In genomic region chr11:23314162-23314561, GRCh38 we compare ENCODE assay signal across 24 cellular contexts.
"Had no signal": no experiment of that assay in that cellular context is flagged by ENCODE, and none has a peak within 500 bp of the region (broad histone marks: within the 10 kb centered on the region; RNA-seq: fewer than 3 reads in every experiment).

No MANE protein-coding gene starts in this region.

- DNase-seq: cerebellar nuclear complex; cortex of kidney; effector CD8-positive, alpha-beta T cell; endodermal cell; foreskin melanocyte; hypothalamus; immature natural killer cell; islet precursor cell; kidney glomerular epithelial cell; mesenchymal stem cell; mucosa of descending colon; naive B cell; pancreas; stimulated activated CD4-positive, alpha-beta T cell treated with anti-CD3 and anti-CD28 coated beads, Interleukin-2, amount 100 ng/mL, for 24 hours; stimulated activated CD4-positive, alpha-beta T cell treated with anti-CD3 and anti-CD28 coated beads, Interleukin-4, amount 100 ng/mL, for 24 hours; stimulated activated naive CD8-positive, alpha-beta T cell treated with anti-CD3 and anti-CD28 coated beads, Interleukin-15, Interleukin-2, amounts not matched to agents 100 U/mL and 50 U/mL, for 24 hours; substantia nigra; testis; tibial artery; upper lobe of left lung had no signal

- ATAC-seq: left lobe of liver; mucosa of descending colon; natural killer cell treated with Interleukin-12 subunit alpha and Interleukin-12 subunit beta and Interleukin-15 and Interleukin-18, amount 100 ng/mL, for 72 hours; pancreas; sciatic nerve; stimulated activated effector memory CD8-positive, alpha-beta T cell treated with anti-CD3 and anti-CD28 coated beads, Interleukin-12 subunit alpha, Interleukin-12 subunit beta, amount 100 ng/mL, for 72 hours; stimulated activated naive CD8-positive, alpha-beta T cell treated with anti-CD3 and anti-CD28 coated beads, Interleukin-15, Interleukin-2, amounts not matched to agents 100 U/mL and 50 U/mL, for 24 hours had no signal
